ENCODE assay signal across 26 cellular contexts in the genomic region with DNA sequence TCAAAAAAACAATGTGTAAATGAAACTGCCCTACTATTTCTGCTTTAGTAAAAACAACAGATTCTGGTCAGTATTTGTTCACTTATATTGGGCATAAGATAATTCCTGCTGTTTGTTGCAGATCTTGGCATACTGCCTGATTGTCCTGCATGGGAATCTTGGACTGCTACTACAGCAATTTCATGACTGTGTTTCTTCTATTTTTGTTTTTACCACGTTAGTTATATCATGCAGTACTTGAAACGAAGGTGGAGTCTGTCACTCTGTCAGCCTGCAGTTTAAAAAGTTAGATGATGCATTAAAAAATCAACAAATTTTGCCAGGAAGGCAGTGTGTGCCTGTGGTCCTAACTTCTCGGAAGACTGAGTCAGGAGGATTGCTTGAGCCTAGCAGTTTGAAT.
"Had no signal": no experiment of that assay in that cellular context is flagged by ENCODE, and none has a peak within 500 bp of the region (broad histone marks: within the 10 kb centered on the region; RNA-seq: fewer than 3 reads in every experiment).

No MANE protein-coding gene starts in this region.

- H3K27me3 ChIP-seq: adrenal gland, body of pancreas, esophagus muscularis mucosa, gastroesophageal sphincter had no signal

- H3K27ac ChIP-seq: adrenal gland, body of pancreas, esophagus muscularis mucosa, gastroesophageal sphincter had no signal

- DNase-seq: activated CD4-positive, alpha-beta memory T cell treated with anti-CD3 and anti-CD28 coated beads for 36 hours; activated CD4-positive, alpha-beta T cell treated with anti-CD3 and anti-CD28 coated beads for 36 hours; activated CD4-positive, alpha-beta T cell treated with anti-CD3 and anti-CD28 coated beads, Interleukin-2, amount 10 ng/mL, durations not matched to agents 24 days and 14 days; activated CD4-positive, CD25-positive, alpha-beta regulatory T cell; activated CD4-positive, CD25-positive, alpha-beta regulatory T cell treated with anti-CD3 and anti-CD28 coated beads, Interleukin-2, amount 50 U/mL, for 72 hours; activated CD8-positive, alpha-beta memory T cell treated with anti-CD3 and anti-CD28 coated beads, Interleukin-2, amount 10 ng/mL, durations not matched to agents 7 days and 5 days; activated CD8-positive, alpha-beta memory T cell treated with anti-CD3 and anti-CD28 coated beads, Interleukin-2, amount 50 U/mL, for 4 hours; activated CD8-positive, alpha-beta T cell treated with anti-CD3 and anti-CD28 coated beads, Interleukin-2, amount 10 ng/mL, durations not matched to agents 7 days and 5 days; activated effector memory CD4-positive, alpha-beta T cell treated with anti-CD3 and anti-CD28 coated beads, Interleukin-2, amount 50 U/mL, for 16 hours; activated naive CD4-positive, alpha-beta T cell treated with anti-CD3 and anti-CD28 coated beads for 36 hours; activated naive CD8-positive, alpha-beta T cell treated with anti-CD3 and anti-CD28 coated beads for 36 hours; activated naive CD8-positive, alpha-beta T cell treated with anti-CD3 and anti-CD28 coated beads, Interleukin-2, amount 50 U/mL, for 24 hours; activated T-cell treated with anti-CD3 and anti-CD28 coated beads, Interleukin-2, amount 50 U/mL, for 1 hour; activated T-cell treated with anti-CD3 and anti-CD28 coated beads, Interleukin-2, amount 50 U/mL, for 48 hours; adrenal gland; amygdala; aorta; body of pancreas; cortex of kidney; effector CD4-positive, alpha-beta T cell; effector memory CD8-positive, alpha-beta T cell; erythroblast; foreskin melanocyte; T-helper 2 cell had no signal

- H3K4me3 ChIP-seq: adrenal gland, body of pancreas, esophagus muscularis mucosa, gastroesophageal sphincter had no signal

- H3K36me3 ChIP-seq: adrenal gland, esophagus muscularis mucosa, gastroesophageal sphincter had no signal

- H3K4me1 ChIP-seq: adrenal gland, body of pancreas had no signal

- ATAC-seq: activated CD4-positive, alpha-beta T cell treated with anti-CD3 and anti-CD28 coated beads for 36 hours; activated CD8-positive, alpha-beta memory T cell treated with anti-CD3 and anti-CD28 coated beads, Interleukin-2, amount 10 ng/mL, durations not matched to agents 7 days and 5 days; activated CD8-positive, alpha-beta T cell treated with anti-CD3 and anti-CD28 coated beads, Interleukin-2, amount 10 ng/mL, durations not matched to agents 7 days and 5 days; activated naive CD8-positive, alpha-beta T cell treated with anti-CD3 and anti-CD28 coated beads, Interleukin-2, amount 50 U/mL, for 24 hours; body of pancreas; effector memory CD8-positive, alpha-beta T cell; gastroesophageal sphincter had no signal

- H3K9me3 ChIP-seq: adrenal gland, body of pancreas, esophagus muscularis mucosa, gastroesophageal sphincter had no signal
